Comparison of ENCODE assay signal across 16 cellular contexts in genomic region chr3:54067060-54067459, GRCh38. TPM values are rescaled to one million over a fixed set of nuclear protein-coding genes. Genes with fewer than 3 reads are reported as not detected.
A peak's percentile ranks its signal among the peaks of the same experiment; 100 is the strongest.
DNase-seq lines count a peak whose midpoint lies in the region; ATAC-seq and TF ChIP-seq lines count a peak whose summit lies in the region.
"Had no signal": no experiment of that assay in that cellular context is flagged by ENCODE, and none has a peak within 500 bp of the region (broad histone marks: within the 10 kb centered on the region; RNA-seq: fewer than 3 reads in every experiment).

No MANE protein-coding gene starts in this region.

- TF ChIP-seq CTCF in AG09319 (IDR thresholded peaks at IDR 0.05; ENCODE audit: low read depth, low read length) (no peak), dorsolateral prefrontal cortex (IDR thresholded peaks at IDR 0.05 in 54 of 56, conservative IDR thresholded peaks at IDR 0.05 in 2 of 56; ENCODE audit: low read depth in 1 of 56, partially characterized antibody in 56 of 56) (no peak)

- no peak for ATAC-seq in HG03159 (IDR thresholded peaks at IDR 0.05; ENCODE audit: unreplicated experiment)
- ATAC-seq in GM18861 (IDR thresholded peaks at IDR 0.05; ENCODE audit: unreplicated experiment), result no peak
- no peak for ATAC-seq in GM21825 (IDR thresholded peaks at IDR 0.05; ENCODE audit: unreplicated experiment)
- ATAC-seq: HCT116, K562, PC-3, Right ventricle myocardium inferior had no signal

- H3K4me3 ChIP-seq in esophagus (ENCODE audit: low read depth in 1 of 2, low read length in 2 of 2) (no peak overlapping the region), dorsolateral prefrontal cortex (no peak overlapping the region)
- H3K4me3 ChIP-seq: K562 had no signal

- H3K27me3 ChIP-seq in esophagus (ENCODE audit: control insufficient read depth in 1 of 2, insufficient read depth in 2 of 2, low read length in 2 of 2) (no peaks in the 10 kb centered on the region), dorsolateral prefrontal cortex (no peaks in the 10 kb centered on the region)

- no peaks in the 10 kb centered on the region for H3K36me3 ChIP-seq in esophagus (ENCODE audit: control insufficient read depth in 2 of 2, insufficient read depth in 2 of 2, low read length in 1 of 2)

- DNase-seq in AG09319 (ENCODE audit: extremely low read depth, low read depth), result peak; percentile 7
- DNase-seq in NCI-H69 (lab: John Stamatoyannopoulos, UW), result peak; percentile 50
- peak; percentile 78 for DNase-seq in kidney tubule cell (ENCODE audit: low spot score)
- no peak for DNase-seq in dorsolateral prefrontal cortex
- DNase-seq: C1 segment of cervical spinal cord, NCI-H1092 treated with DMSO at 0.1 percent for 48 hours, NCI-H1694, NCI-H2107, PC-3 had no signal

- H3K27ac ChIP-seq in esophagus (ENCODE audit: low read depth in 2 of 2, low read length in 1 of 2) (peak overlapping the region; percentile 71 to 80), dorsolateral prefrontal cortex (no peak overlapping the region)

- peaks cover 8 to 17% of the 10 kb centered on the region in 2 donors for H3K4me1 ChIP-seq in esophagus (ENCODE audit: control insufficient read depth in 2 of 2, insufficient read depth in 2 of 2, low read length in 1 of 2)

- peaks cover 5 to 8% of the 10 kb centered on the region in 2 donors for H3K9me3 ChIP-seq in esophagus (ENCODE audit: control insufficient read depth in 2 of 2, insufficient read depth in 1 of 2, low read depth in 1 of 2, low read length in 1 of 2)

- 27 to 29% methylated on average over 6 of the region's 6 CpGs for WGBS in esophagus, 2 donors

- intact Hi-C loops in dorsolateral prefrontal cortex (cut with DNase I), result no loop called here

RNA-seq across cellular contexts. Expression of gene CACNA2D3, which starts 55.3 kb away (rescaled TPM):
- 1 to 10 TPM; 1.7 to 1.8 TPM for polyA plus RNA-seq in esophagus
- 100 to 1,000 TPM in 6 of 120 experiments, 10 to 100 TPM in 114; 37.4 to 106 (median 75.7) TPM for total RNA-seq in dorsolateral prefrontal cortex
- total RNA-seq: K562, PC-3 had no signal

Comparison
In these comparisons a context has a peak if more than half of its experiments do, and no peak if none do; other contexts are left out.
1. DNase-seq: peak in AG09319 (single experiment), NCI-H69 (single experiment) and kidney tubule cell (single experiment); none in dorsolateral prefrontal cortex (0 of 10).
2. H3K27ac ChIP-seq: peak in esophagus (2 of 2); none in dorsolateral prefrontal cortex (0 of 59).